In the genomic region with DNA sequence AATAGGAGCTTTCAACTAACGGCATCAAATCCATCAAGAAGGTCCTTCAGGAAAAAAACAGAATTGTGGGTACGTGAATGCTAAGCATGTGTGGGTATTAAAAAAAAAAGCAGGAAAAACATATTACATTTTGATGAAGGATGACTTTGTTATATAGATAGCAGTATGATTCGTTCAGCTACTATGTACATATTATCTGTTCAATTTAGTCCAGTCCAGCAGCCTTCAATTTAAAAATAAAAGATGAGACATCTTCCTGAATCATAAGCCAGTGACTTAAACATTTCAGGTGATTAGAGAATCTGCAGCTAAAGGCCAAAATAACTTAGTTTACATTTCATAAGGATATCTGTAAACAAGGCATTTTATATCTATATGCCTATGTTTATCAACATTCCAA, we compare ENCODE assay signal across 22 cellular contexts.
"Had no signal": no experiment of that assay in that cellular context is flagged by ENCODE, and none has a peak within 500 bp of the region (broad histone marks: within the 10 kb centered on the region; RNA-seq: fewer than 3 reads in every experiment).

No MANE protein-coding gene starts in this region.

- H3K27ac Mint-ChIP-seq: activated B cell treated with CpG ODN at 0.5 μM for 24 hours; activated CD4-positive, alpha-beta T cell treated with anti-CD3 and anti-CD28 coated beads, Interleukin-2, amount 10 ng/mL, durations not matched to agents 24 days and 14 days; activated CD8-positive, alpha-beta T cell treated with anti-CD3 and anti-CD28 coated beads for 36 hours; activated naive CD8-positive, alpha-beta T cell treated with anti-CD3 and anti-CD28 coated beads, Interleukin-2, amount 10 ng/mL, durations not matched to agents 7 days and 5 days; activated T-cell treated with anti-CD3 and anti-CD28 coated beads, Interleukin-2, amount 50 U/mL, for 24 hours; activated T-helper 2 cell treated with anti-CD3 and anti-CD28 coated beads, Interferon-gamma antibody, Interleukin-2, Interleukin-4, amounts not matched to agents 10 μg/mL and 5 μg/mL and 100 μg/mL, durations not matched to agents 14 hours and 24 hours and 36 hours; brain; progenitor cell of endocrine pancreas; T-helper 2 cell treated with Interferon-gamma antibody and Interleukin-4, amounts not matched to agents 5 μg/mL and 100 μg/mL, for 36 hours had no signal

- H3K9me3 Mint-ChIP-seq: activated CD8-positive, alpha-beta T cell treated with anti-CD3 and anti-CD28 coated beads for 36 hours; activated T-helper 2 cell treated with anti-CD3 and anti-CD28 coated beads, Interferon-gamma antibody, Interleukin-2, Interleukin-4, amounts not matched to agents 10 μg/mL and 5 μg/mL and 100 μg/mL, durations not matched to agents 14 hours and 24 hours and 36 hours; T-helper 2 cell treated with Interferon-gamma antibody and Interleukin-4, amounts not matched to agents 5 μg/mL and 100 μg/mL, for 36 hours had no signal

- H3K4me1 ChIP-seq: colonic mucosa, left ventricle myocardium inferior, tibial artery had no signal

- H3K4me3 Mint-ChIP-seq: activated B cell treated with CpG ODN at 0.5 μM for 24 hours; activated CD4-positive, alpha-beta T cell treated with anti-CD3 and anti-CD28 coated beads, Interleukin-2, amount 10 ng/mL, durations not matched to agents 24 days and 14 days; activated CD8-positive, alpha-beta T cell treated with anti-CD3 and anti-CD28 coated beads for 36 hours; activated naive CD8-positive, alpha-beta T cell treated with anti-CD3 and anti-CD28 coated beads, Interleukin-2, amount 10 ng/mL, durations not matched to agents 7 days and 5 days; activated T-cell treated with anti-CD3 and anti-CD28 coated beads, Interleukin-2, amount 50 U/mL, for 24 hours; brain; T-helper 2 cell treated with Interferon-gamma antibody and Interleukin-4, amounts not matched to agents 5 μg/mL and 100 μg/mL, for 36 hours had no signal

- H3K27me3 ChIP-seq: colonic mucosa, tibial artery had no signal

- H3K27ac ChIP-seq: colonic mucosa, left ventricle myocardium inferior, tibial artery had no signal

- H3K36me3 ChIP-seq: colonic mucosa had no signal

- H3K9me3 ChIP-seq: colonic mucosa, tibial artery had no signal

- H3K4me1 Mint-ChIP-seq: activated naive CD8-positive, alpha-beta T cell treated with anti-CD3 and anti-CD28 coated beads, Interleukin-2, amount 10 ng/mL, durations not matched to agents 7 days and 5 days had no signal

- H3K27me3 Mint-ChIP-seq: activated B cell treated with CpG ODN at 0.5 μM for 24 hours; activated CD4-positive, alpha-beta T cell treated with anti-CD3 and anti-CD28 coated beads, Interleukin-2, amount 10 ng/mL, durations not matched to agents 24 days and 14 days; activated CD8-positive, alpha-beta T cell treated with anti-CD3 and anti-CD28 coated beads for 36 hours; activated naive CD8-positive, alpha-beta T cell treated with anti-CD3 and anti-CD28 coated beads, Interleukin-2, amount 10 ng/mL, durations not matched to agents 7 days and 5 days; activated T-cell treated with anti-CD3 and anti-CD28 coated beads, Interleukin-2, amount 50 U/mL, for 24 hours; brain; progenitor cell of endocrine pancreas had no signal

- DNase-seq: activated B cell treated with CpG ODN at 0.5 μM for 24 hours; activated CD4-positive, alpha-beta T cell treated with anti-CD3 and anti-CD28 coated beads, Interleukin-2, amount 10 ng/mL, durations not matched to agents 24 days and 14 days; activated CD8-positive, alpha-beta T cell treated with anti-CD3 and anti-CD28 coated beads for 36 hours; activated naive CD4-positive, alpha-beta T cell treated with Interleukin-2 at 50 U/mL for 16 hours; activated naive CD8-positive, alpha-beta T cell treated with anti-CD3 and anti-CD28 coated beads, Interleukin-2, amount 10 ng/mL, durations not matched to agents 7 days and 5 days; activated T-cell treated with anti-CD3 and anti-CD28 coated beads, Interleukin-2, amount 50 U/mL, for 24 hours; central memory CD4-positive, alpha-beta T cell; colonic mucosa; effector memory CD4-positive, alpha-beta T cell; foreskin melanocyte; left ventricle myocardium inferior; mammary epithelial cell; midbrain; occipital lobe; stimulated activated CD4-positive, alpha-beta T cell treated with anti-CD3 and anti-CD28 coated beads, Interleukin-2, amount 100 ng/mL, for 24 hours; stimulated activated naive CD8-positive, alpha-beta T cell treated with anti-CD3 and anti-CD28 coated beads, Interleukin-15, Interleukin-2, amounts not matched to agents 100 U/mL and 50 U/mL, for 24 hours; substantia nigra; tibial artery had no signal

- H3K4me3 ChIP-seq: colonic mucosa, left ventricle myocardium inferior, tibial artery had no signal
